ENCODE assay signal across 1 cellular context in genomic region chrX:71282514-71283408, GRCh38.
TF ChIP-seq lines count a peak whose summit lies in the region.

No MANE protein-coding gene starts in this region.

TF ChIP-seq in HEK293, 187 proteins besides CTCF, POLR2A, EP300 and RAD21 (continued from another document):
- peak; percentile 86 for TF ChIP-seq PATZ1 (tag by site-specific recombination; IDR thresholded peaks at IDR 0.05)
- TF ChIP-seq, protein P1, sequence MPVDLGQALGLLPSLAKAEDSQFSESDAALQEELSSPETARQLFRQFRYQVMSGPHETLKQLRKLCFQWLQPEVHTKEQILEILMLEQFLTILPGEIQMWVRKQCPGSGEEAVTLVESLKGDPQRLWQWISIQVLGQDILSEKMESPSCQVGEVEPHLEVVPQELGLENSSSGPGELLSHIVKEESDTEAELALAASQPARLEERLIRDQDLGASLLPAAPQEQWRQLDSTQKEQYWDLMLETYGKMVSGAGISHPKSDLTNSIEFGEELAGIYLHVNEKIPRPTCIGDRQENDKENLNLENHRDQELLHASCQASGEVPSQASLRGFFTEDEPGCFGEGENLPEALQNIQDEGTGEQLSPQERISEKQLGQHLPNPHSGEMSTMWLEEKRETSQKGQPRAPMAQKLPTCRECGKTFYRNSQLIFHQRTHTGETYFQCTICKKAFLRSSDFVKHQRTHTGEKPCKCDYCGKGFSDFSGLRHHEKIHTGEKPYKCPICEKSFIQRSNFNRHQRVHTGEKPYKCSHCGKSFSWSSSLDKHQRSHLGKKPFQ (tag by site-specific recombination; IDR thresholded peaks at IDR 0.05) = no peak
- no peak for TF ChIP-seq ZNF580 (tag by site-specific recombination; IDR thresholded peaks at IDR 0.05)
- peak; percentile 94 for TF ChIP-seq SCRT1 (tag by site-specific recombination; IDR thresholded peaks at IDR 0.05; ENCODE audit: borderline replicate concordance)
- TF ChIP-seq ZNF157 (tag by site-specific recombination; IDR thresholded peaks at IDR 0.05) = no peak
- TF ChIP-seq ZNF266 (tag by site-specific recombination; IDR thresholded peaks at IDR 0.05; ENCODE audit: low read depth) = no peak
- peak; percentile 70; the same call in 1 of the 2 replicates for TF ChIP-seq ZNF335 (tag by site-specific recombination; conservative IDR thresholded peaks at IDR 0.05)
- TF ChIP-seq ZBTB1 (tag by site-specific recombination; IDR thresholded peaks at IDR 0.05) = no peak
- TF ChIP-seq EGR2 (tag by site-specific recombination; IDR thresholded peaks at IDR 0.05; ENCODE audit: low read depth) = peak; percentile 85
- no peak for TF ChIP-seq ZNF585B (tag by site-specific recombination; IDR thresholded peaks at IDR 0.05)
- TF ChIP-seq ZNF571 (tag by site-specific recombination; IDR thresholded peaks at IDR 0.05) = no peak
- no peak for TF ChIP-seq ZNF214 (tag by site-specific recombination; IDR thresholded peaks at IDR 0.05; ENCODE audit: borderline replicate concordance)
- TF ChIP-seq ZNF24 (tag by site-specific recombination; IDR thresholded peaks at IDR 0.05) = no peak
- no peak for TF ChIP-seq MZF1 (tag by site-specific recombination; IDR thresholded peaks at IDR 0.05; ENCODE audit: borderline replicate concordance)
- TF ChIP-seq, protein P2, sequence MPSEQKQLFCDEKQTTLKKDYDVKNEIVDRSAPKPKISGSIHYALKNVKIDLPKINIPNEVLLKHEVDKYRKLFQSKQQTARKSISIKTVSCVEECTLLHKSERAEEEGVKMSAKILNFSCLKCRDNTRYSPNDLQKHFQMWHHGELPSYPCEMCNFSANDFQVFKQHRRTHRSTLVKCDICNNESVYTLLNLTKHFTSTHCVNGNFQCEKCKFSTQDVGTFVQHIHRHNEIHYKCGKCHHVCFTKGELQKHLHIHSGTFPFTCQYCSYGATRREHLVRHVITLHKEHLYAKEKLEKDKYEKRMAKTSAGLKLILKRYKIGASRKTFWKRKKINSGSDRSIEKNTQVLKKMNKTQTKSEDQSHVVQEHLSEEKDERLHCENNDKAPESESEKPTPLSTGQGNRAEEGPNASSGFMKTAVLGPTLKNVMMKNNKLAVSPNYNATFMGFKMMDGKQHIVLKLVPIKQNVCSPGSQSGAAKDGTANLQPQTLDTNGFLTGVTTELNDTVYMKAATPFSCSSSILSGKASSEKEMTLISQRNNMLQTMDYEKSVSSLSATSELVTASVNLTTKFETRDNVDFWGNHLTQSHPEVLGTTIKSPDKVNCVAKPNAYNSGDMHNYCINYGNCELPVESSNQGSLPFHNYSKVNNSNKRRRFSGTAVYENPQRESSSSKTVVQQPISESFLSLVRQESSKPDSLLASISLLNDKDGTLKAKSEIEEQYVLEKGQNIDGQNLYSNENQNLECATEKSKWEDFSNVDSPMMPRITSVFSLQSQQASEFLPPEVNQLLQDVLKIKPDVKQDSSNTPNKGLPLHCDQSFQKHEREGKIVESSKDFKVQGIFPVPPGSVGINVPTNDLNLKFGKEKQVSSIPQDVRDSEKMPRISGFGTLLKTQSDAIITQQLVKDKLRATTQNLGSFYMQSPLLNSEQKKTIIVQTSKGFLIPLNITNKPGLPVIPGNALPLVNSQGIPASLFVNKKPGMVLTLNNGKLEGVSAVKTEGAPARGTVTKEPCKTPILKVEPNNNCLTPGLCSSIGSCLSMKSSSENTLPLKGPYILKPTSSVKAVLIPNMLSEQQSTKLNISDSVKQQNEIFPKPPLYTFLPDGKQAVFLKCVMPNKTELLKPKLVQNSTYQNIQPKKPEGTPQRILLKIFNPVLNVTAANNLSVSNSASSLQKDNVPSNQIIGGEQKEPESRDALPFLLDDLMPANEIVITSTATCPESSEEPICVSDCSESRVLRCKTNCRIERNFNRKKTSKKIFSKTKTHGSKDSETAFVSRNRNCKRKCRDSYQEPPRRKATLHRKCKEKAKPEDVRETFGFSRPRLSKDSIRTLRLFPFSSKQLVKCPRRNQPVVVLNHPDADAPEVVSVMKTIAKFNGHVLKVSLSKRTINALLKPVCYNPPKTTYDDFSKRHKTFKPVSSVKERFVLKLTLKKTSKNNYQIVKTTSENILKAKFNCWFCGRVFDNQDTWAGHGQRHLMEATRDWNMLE (tag by site-specific recombination; conservative IDR thresholded peaks at IDR 0.05; ENCODE audit: low read depth) = peak; percentile 51; the same call in 1 of the 2 replicates
- no peak for TF ChIP-seq ZNF394 (tag by site-specific recombination; IDR thresholded peaks at IDR 0.05; ENCODE audit: borderline replicate concordance)
- peak; percentile 99 for TF ChIP-seq ZNF366 (tag by site-specific recombination; conservative IDR thresholded peaks at IDR 0.05)
- TF ChIP-seq, protein P3, sequence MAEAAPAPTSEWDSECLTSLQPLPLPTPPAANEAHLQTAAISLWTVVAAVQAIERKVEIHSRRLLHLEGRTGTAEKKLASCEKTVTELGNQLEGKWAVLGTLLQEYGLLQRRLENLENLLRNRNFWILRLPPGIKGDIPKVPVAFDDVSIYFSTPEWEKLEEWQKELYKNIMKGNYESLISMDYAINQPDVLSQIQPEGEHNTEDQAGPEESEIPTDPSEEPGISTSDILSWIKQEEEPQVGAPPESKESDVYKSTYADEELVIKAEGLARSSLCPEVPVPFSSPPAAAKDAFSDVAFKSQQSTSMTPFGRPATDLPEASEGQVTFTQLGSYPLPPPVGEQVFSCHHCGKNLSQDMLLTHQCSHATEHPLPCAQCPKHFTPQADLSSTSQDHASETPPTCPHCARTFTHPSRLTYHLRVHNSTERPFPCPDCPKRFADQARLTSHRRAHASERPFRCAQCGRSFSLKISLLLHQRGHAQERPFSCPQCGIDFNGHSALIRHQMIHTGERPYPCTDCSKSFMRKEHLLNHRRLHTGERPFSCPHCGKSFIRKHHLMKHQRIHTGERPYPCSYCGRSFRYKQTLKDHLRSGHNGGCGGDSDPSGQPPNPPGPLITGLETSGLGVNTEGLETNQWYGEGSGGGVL (tag by site-specific recombination; IDR thresholded peaks at IDR 0.05) = peak; percentile 99
- no peak for TF ChIP-seq ZNF114 (tag by site-specific recombination; IDR thresholded peaks at IDR 0.05)
- peak; percentile 95 for TF ChIP-seq SCRT2 (tag by site-specific recombination; IDR thresholded peaks at IDR 0.05)
- TF ChIP-seq IKZF3 (tag by site-specific recombination; IDR thresholded peaks at IDR 0.05) = peak; percentile 74
